In genomic region chr12:123097521-123098084, GRCh38 we compare ENCODE assay signal across 14 cellular contexts. TPM values are rescaled to one million over a fixed set of nuclear protein-coding genes. Genes with fewer than 3 reads are reported as not detected.
A peak's percentile ranks its signal among the peaks of the same experiment; 100 is the strongest.
DNase-seq lines count a peak whose midpoint lies in the region; ATAC-seq and TF ChIP-seq lines count a peak whose summit lies in the region.
"Had no signal": no experiment of that assay in that cellular context is flagged by ENCODE, and none has a peak within 500 bp of the region (broad histone marks: within the 10 kb centered on the region; RNA-seq: fewer than 3 reads in every experiment).

No MANE protein-coding gene starts in this region.

- no peak overlapping the region for H3K4ac ChIP-seq in mesendoderm (ENCODE audit: low read depth, low read length)

- H3K4me1 ChIP-seq in lower lobe of right lung: peaks cover 72% of the 10 kb centered on the region
- peaks cover 25 to 54% of the 10 kb centered on the region in 2 donors for H3K4me1 ChIP-seq in thoracic aorta (ENCODE audit: control insufficient read depth in 1 of 2, low read depth in 2 of 2)
- peaks cover 10% of the 10 kb centered on the region for H3K4me1 ChIP-seq in mesendoderm (ENCODE audit: control insufficient read depth, low read depth, low read length)

- H3K56ac ChIP-seq in mesendoderm (ENCODE audit: low read length): no peak overlapping the region

- H3K9ac ChIP-seq in mesendoderm (ENCODE audit: low read length): no peak overlapping the region

- H2BK5ac ChIP-seq in mesendoderm (ENCODE audit: low read length): no peak overlapping the region

- H2AK5ac ChIP-seq in mesendoderm (ENCODE audit: low read length): no peak overlapping the region

- intact Hi-C loops in dorsolateral prefrontal cortex (cut with DNase I) (no loop called here), lower lobe of right lung (cut with DNase I) (no loop called here)

- H2BK120ac ChIP-seq in mesendoderm (ENCODE audit: low read depth, low read length): no peak overlapping the region

- H3K4me3 ChIP-seq in dorsolateral prefrontal cortex (peak overlapping the region in 1 of 59 donors; percentile 17), lower lobe of right lung (no peak overlapping the region), thoracic aorta (no peak overlapping the region), mesendoderm (ENCODE audit: low read length) (no peak overlapping the region)
- H3K4me3 ChIP-seq: GM23338, skin epidermis had no signal

- H3K9me3 ChIP-seq in lower lobe of right lung: no peaks in the 10 kb centered on the region
- H3K9me3 ChIP-seq in thoracic aorta: no peaks in the 10 kb centered on the region

- peak; percentile 31 to 45 for ATAC-seq in lower lobe of right lung
- no peak for ATAC-seq in thoracic aorta (ENCODE audit: insufficient number of reproducible peaks, low FRiP score, low read depth)
- ATAC-seq in GM21360 (IDR thresholded peaks at IDR 0.05; ENCODE audit: unreplicated experiment): no peak
- no peak for ATAC-seq in HG02840 (IDR thresholded peaks at IDR 0.05; ENCODE audit: low FRiP score, unreplicated experiment)
- ATAC-seq: GM23338 had no signal

- peak overlapping the region in 58 of 59 donors; percentile 17 to 93 (median 76) for H3K27ac ChIP-seq in dorsolateral prefrontal cortex
- peak overlapping the region; percentile 53 for H3K27ac ChIP-seq in lower lobe of right lung
- peak overlapping the region; percentile 38 to 48 for H3K27ac ChIP-seq in thoracic aorta
- no peak overlapping the region for H3K27ac ChIP-seq in mesendoderm (ENCODE audit: low read depth, low read length)
- H3K27ac ChIP-seq: C4-2B had no signal

- peak; percentile 98 for DNase-seq in NCI-H524 treated with DMSO at 0.1 percent for 48 hours (lab: John Stamatoyannopoulos, UW)
- peak in 6 of 10 donors; percentile 29 to 74 (median 64) for DNase-seq in dorsolateral prefrontal cortex
- no peak for DNase-seq in lower lobe of right lung
- no peak for DNase-seq in thoracic aorta (ENCODE audit: low spot score)
- DNase-seq in kidney tubule cell (ENCODE audit: low spot score): no peak
- no peak for DNase-seq in mesendoderm
- DNase-seq: activated CD4-positive, alpha-beta memory T cell treated with anti-CD3 and anti-CD28 coated beads for 36 hours; cortex of kidney; NCI-H1417 had no signal

- H3K23ac ChIP-seq in mesendoderm (ENCODE audit: low read length): no peak overlapping the region

- H4K5ac ChIP-seq in mesendoderm (ENCODE audit: low read length): no peak overlapping the region

- no peaks in the 10 kb centered on the region for H3K79me1 ChIP-seq in mesendoderm (ENCODE audit: low read length)

- no peak overlapping the region for H2BK15ac ChIP-seq in mesendoderm (replicated peaks; ENCODE audit: low read depth)

- H3K27me3 ChIP-seq in dorsolateral prefrontal cortex (no peaks in the 10 kb centered on the region), lower lobe of right lung (ENCODE audit: low read depth) (no peaks in the 10 kb centered on the region), thoracic aorta (replicated peaks; ENCODE audit: insufficient read depth) (no peaks in the 10 kb centered on the region), mesendoderm (ENCODE audit: insufficient read depth, low read length, poor library complexity) (no peaks in the 10 kb centered on the region)

- no peaks in the 10 kb centered on the region for H3K79me2 ChIP-seq in mesendoderm (ENCODE audit: control insufficient read depth, insufficient read depth, low read length)

- H3K18ac ChIP-seq in mesendoderm (ENCODE audit: low read length): no peak overlapping the region

- no peak overlapping the region for H3K4me2 ChIP-seq in mesendoderm (ENCODE audit: low read length)
- H3K4me2 ChIP-seq: GM23338 had no signal

- H3K36me3 ChIP-seq in lower lobe of right lung (no peaks in the 10 kb centered on the region), thoracic aorta (no peaks in the 10 kb centered on the region), mesendoderm (ENCODE audit: control insufficient read depth, insufficient read depth, low read length) (no peaks in the 10 kb centered on the region)

- no CpG with 5 or more reads among the region's 13 CpGs for WGBS in mesendoderm (ENCODE audit: extremely low coverage, insufficient coverage, low lambda C conversion rate)

- TF ChIP-seq CTCF in dorsolateral prefrontal cortex (IDR thresholded peaks at IDR 0.05 in 54 of 56, conservative IDR thresholded peaks at IDR 0.05 in 2 of 56; ENCODE audit: low read depth in 1 of 56, partially characterized antibody in 56 of 56) (no peak), lower lobe of right lung (IDR thresholded peaks at IDR 0.05) (no peak), thoracic aorta (IDR thresholded peaks at IDR 0.05) (no peak)

- H4K8ac ChIP-seq in mesendoderm (ENCODE audit: low read depth, low read length): no peak overlapping the region

RNA-seq across cellular contexts. Expression of gene PITPNM2, which starts 53.3 kb away (rescaled TPM):
- 10 to 100 TPM; 20.9 to 89.8 (median 62.6) TPM for total RNA-seq in dorsolateral prefrontal cortex
- total RNA-seq in lower lobe of right lung: 29.9 TPM
- total RNA-seq in thoracic aorta: 10 to 100 TPM in 1 of 2 donors, 1 to 10 TPM in 1; 7.9 to 14.3 TPM
- 7.1 TPM for polyA plus RNA-seq in mesendoderm (2013, experiment 1 of 2)
- polyA plus RNA-seq in mesendoderm (2013, experiment 2 of 2): 7.1 TPM

Comparison
In these comparisons a context has a peak if more than half of its experiments do, and no peak if none do; other contexts are left out.
1. DNase-seq: peak in NCI-H524 treated with DMSO at 0.1 percent for 48 hours (single experiment) and dorsolateral prefrontal cortex (6 of 10); none in lower lobe of right lung (single experiment), thoracic aorta (single experiment), kidney tubule cell (single experiment) and mesendoderm (single experiment).
2. ATAC-seq: peak in lower lobe of right lung (2 of 2); none in thoracic aorta (single experiment), GM21360 (single experiment) and HG02840 (single experiment).